ENCODE assay signal across 1 cellular context in the genomic region with DNA sequence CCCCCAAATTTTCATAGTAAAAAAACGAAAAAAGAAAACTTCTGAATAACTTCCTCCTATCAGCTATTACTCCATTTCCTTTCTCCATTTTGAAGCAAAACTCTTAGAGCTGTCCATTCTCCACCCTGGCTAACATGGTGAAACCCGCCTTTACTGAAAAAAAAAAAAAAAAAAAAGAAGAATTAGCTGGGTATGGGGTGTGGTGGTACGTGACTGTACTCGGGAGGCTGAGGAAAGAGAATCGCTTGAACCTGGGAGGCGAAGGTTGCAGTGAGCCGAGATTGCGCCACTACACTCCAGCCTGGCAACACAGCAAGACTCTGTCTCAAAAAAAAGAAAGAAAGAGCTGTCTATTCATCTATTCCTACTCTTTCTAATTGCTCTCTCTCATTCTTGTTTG.
TF ChIP-seq lines count a peak whose summit lies in the region.

No MANE protein-coding gene starts in this region.

TF ChIP-seq in GM23338, 12 proteins besides CTCF, POLR2A, EP300 and RAD21 (continued from another document):
- TF ChIP-seq, protein P1, sequence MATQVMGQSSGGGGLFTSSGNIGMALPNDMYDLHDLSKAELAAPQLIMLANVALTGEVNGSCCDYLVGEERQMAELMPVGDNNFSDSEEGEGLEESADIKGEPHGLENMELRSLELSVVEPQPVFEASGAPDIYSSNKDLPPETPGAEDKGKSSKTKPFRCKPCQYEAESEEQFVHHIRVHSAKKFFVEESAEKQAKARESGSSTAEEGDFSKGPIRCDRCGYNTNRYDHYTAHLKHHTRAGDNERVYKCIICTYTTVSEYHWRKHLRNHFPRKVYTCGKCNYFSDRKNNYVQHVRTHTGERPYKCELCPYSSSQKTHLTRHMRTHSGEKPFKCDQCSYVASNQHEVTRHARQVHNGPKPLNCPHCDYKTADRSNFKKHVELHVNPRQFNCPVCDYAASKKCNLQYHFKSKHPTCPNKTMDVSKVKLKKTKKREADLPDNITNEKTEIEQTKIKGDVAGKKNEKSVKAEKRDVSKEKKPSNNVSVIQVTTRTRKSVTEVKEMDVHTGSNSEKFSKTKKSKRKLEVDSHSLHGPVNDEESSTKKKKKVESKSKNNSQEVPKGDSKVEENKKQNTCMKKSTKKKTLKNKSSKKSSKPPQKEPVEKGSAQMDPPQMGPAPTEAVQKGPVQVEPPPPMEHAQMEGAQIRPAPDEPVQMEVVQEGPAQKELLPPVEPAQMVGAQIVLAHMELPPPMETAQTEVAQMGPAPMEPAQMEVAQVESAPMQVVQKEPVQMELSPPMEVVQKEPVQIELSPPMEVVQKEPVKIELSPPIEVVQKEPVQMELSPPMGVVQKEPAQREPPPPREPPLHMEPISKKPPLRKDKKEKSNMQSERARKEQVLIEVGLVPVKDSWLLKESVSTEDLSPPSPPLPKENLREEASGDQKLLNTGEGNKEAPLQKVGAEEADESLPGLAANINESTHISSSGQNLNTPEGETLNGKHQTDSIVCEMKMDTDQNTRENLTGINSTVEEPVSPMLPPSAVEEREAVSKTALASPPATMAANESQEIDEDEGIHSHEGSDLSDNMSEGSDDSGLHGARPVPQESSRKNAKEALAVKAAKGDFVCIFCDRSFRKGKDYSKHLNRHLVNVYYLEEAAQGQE (IDR thresholded peaks at IDR 0.05; ENCODE audit: unreplicated experiment): no peak
- TF ChIP-seq ZNF331 (CRISPR knock-in tag; IDR thresholded peaks at IDR 0.05; ENCODE audit: low read depth) (no peak), ZNF114 (CRISPR knock-in tag; IDR thresholded peaks at IDR 0.05) (no peak)
